In the genomic region with DNA sequence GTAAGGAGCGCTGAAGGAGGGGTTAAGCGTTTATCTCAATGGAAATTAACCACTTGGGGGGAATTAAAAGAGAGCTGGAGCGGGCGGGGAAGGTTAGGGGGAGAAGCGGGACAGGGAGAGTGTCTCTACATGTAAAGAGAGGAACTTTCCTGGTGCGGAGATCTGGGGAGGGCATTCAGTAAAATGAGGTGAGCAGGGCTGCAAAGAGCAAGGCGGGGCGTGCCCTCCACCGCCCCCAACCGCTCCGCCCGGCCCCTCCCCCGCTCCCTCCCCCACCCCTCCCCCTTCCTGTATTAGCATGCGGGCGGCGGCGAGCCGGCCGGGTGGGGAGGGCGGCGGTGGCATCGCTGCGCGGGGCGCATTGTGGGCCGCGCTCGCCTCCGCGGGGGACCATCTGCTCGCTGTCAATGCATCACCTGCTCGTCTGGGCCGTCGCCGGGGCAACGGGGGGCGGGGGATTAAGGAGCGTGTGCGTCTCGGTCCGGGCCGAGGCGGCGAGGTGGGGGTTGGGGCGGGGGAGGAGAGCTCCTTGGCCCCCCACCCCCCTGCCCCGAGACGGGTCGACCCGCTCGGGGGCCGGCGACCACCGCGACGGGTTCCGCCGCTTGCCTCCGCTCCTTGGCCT, we compare ENCODE assay signal across 9 cellular contexts. TPM values are rescaled to one million over a fixed set of nuclear protein-coding genes. Genes with fewer than 3 reads are reported as not detected.
DNase-seq lines count a peak whose midpoint lies in the region; ATAC-seq and TF ChIP-seq lines count a peak whose summit lies in the region.
"Had no signal": no experiment of that assay in that cellular context is flagged by ENCODE, and none has a peak within 500 bp of the region (broad histone marks: within the 10 kb centered on the region; RNA-seq: fewer than 3 reads in every experiment).

No MANE protein-coding gene starts in this region.

- TF ChIP-seq POLR2A in esophagus squamous epithelium (IDR thresholded peaks at IDR 0.05), result no peak

- DNase-seq in NCI-H2171 (lab: John Stamatoyannopoulos, UW) (peak; percentile 90), activated T-cell treated with anti-CD3 and anti-CD28 coated beads for 1 hour (ENCODE audit: low read depth) (peak; percentile 62), esophagus squamous epithelium (lab: John Stamatoyannopoulos, UW) (peak; percentile 23), progenitor cell of endocrine pancreas (ENCODE audit: low spot score, unreplicated experiment) (no peak), kidney glomerular epithelial cell (lab: John Stamatoyannopoulos, UW) (no peak), SJCRH30 (no peak)

- H3K9me3 ChIP-seq in esophagus squamous epithelium (no peaks in the 10 kb centered on the region), SJCRH30 (replicated peaks) (no peaks in the 10 kb centered on the region)

- peaks cover 0 to 18% (median 9%) of the 10 kb centered on the region in 3 donors for H3K4me1 ChIP-seq in esophagus squamous epithelium
- H3K4me1 ChIP-seq in SJCRH30, result no peaks in the 10 kb centered on the region

- H3K36me3 ChIP-seq in esophagus squamous epithelium (no peaks in the 10 kb centered on the region), SJCRH30 (no peaks in the 10 kb centered on the region)

- H3K27ac Mint-ChIP-seq in progenitor cell of endocrine pancreas, result no peak overlapping the region

- WGBS in esophagus squamous epithelium, 2 donors, result 5 to 7% methylated on average over 12 of the region's 58 CpGs

- H3K9me3 Mint-ChIP-seq in progenitor cell of endocrine pancreas (ENCODE audit: low read depth), result peaks cover 2% of the 10 kb centered on the region

- ATAC-seq in HG02840 (IDR thresholded peaks at IDR 0.05; ENCODE audit: low FRiP score, unreplicated experiment), result peak; percentile 54

- no peak overlapping the region for H3K27ac ChIP-seq in esophagus squamous epithelium
- H3K27ac ChIP-seq in SJCRH30, result no peak overlapping the region

- intact Hi-C loops in esophagus squamous epithelium (cut with DNase I), result no loop called here

- H3K27me3 ChIP-seq in esophagus squamous epithelium (peaks cover 0 to 57% (median 11%) of the 10 kb centered on the region in 4 donors), SJCRH30 (no peaks in the 10 kb centered on the region)

- TF ChIP-seq CTCF in GM12875 (IDR thresholded peaks at IDR 0.05; ENCODE audit: borderline replicate concordance, insufficient read depth, low read depth, low read length), result no peak
- no peak for TF ChIP-seq CTCF in esophagus squamous epithelium (IDR thresholded peaks at IDR 0.05)
- TF ChIP-seq CTCF in progenitor cell of endocrine pancreas (IDR thresholded peaks at IDR 0.05; ENCODE audit: unreplicated experiment), result no peak

- peaks cover 2% of the 10 kb centered on the region for H3K4me1 Mint-ChIP-seq in progenitor cell of endocrine pancreas (ENCODE audit: low read depth)

- H3K4me3 ChIP-seq in GM12875 (ENCODE audit: low read depth, low read length) (peak overlapping the region; percentile 63), esophagus squamous epithelium (peak overlapping the region; percentile 25 to 66 (median 43)), SJCRH30 (no peak overlapping the region)

- H3K4me3 Mint-ChIP-seq in progenitor cell of endocrine pancreas (ENCODE audit: low read depth), result peak overlapping the region; percentile 66

- H3K27me3 Mint-ChIP-seq in progenitor cell of endocrine pancreas, result peaks cover 74% of the 10 kb centered on the region

- H3K36me3 Mint-ChIP-seq in progenitor cell of endocrine pancreas (ENCODE audit: insufficient read depth), result no peaks in the 10 kb centered on the region

RNA-seq across cellular contexts. Expression of a gene that starts 0.5 kb away (rescaled TPM):
- total RNA-seq in esophagus squamous epithelium (not detected), progenitor cell of endocrine pancreas (0.29 TPM in 1 of 2 replicates, not detected in the other)
- not detected in 2 replicates for total RNA-seq in SJCRH30 (2014; rRNA removed; shearing (Covaris generic))
- total RNA-seq: lung microvascular endothelial cell had no signal

Comparison
In these comparisons a context has a peak if more than half of its experiments do, and no peak if none do; other contexts are left out.
1. DNase-seq: peak in NCI-H2171 (single experiment), activated T-cell treated with anti-CD3 and anti-CD28 coated beads for 1 hour (single experiment) and esophagus squamous epithelium (single experiment); none in progenitor cell of endocrine pancreas (single experiment), kidney glomerular epithelial cell (single experiment) and SJCRH30 (0 of 2).